27 cellular contexts compared by ENCODE assay signal in genomic region chr20:62880147-62880934, GRCh38.
"Had no signal": no experiment of that assay in that cellular context is flagged by ENCODE, and none has a peak within 500 bp of the region (broad histone marks: within the 10 kb centered on the region; RNA-seq: fewer than 3 reads in every experiment).

No MANE protein-coding gene starts in this region.

- H3K9me3 ChIP-seq: pancreas, psoas muscle, right lobe of liver, sigmoid colon, stomach, thoracic aorta, thyroid gland, tibial nerve, upper lobe of left lung, vagina had no signal

- H3K27me3 ChIP-seq: pancreas, right lobe of liver, sigmoid colon, stomach, thyroid gland, tibial nerve, upper lobe of left lung, vagina had no signal

- H2AFZ ChIP-seq: neural progenitor cell had no signal

- H3K27ac ChIP-seq: neural progenitor cell, pancreas, psoas muscle, right lobe of liver, sigmoid colon, stomach, thoracic aorta, thyroid gland, tibial nerve, upper lobe of left lung, vagina had no signal

- H3K9ac ChIP-seq: neural progenitor cell had no signal

- DNase-seq: natural killer cell; occipital lobe; sigmoid colon; small intestine; stimulated activated CD4-positive, alpha-beta T cell treated with anti-CD3 and anti-CD28 coated beads, Interleukin-15, amount 100 ng/mL, for 24 hours; stimulated activated CD4-positive, alpha-beta T cell treated with anti-CD3 and anti-CD28 coated beads, Interleukin-2, amount 100 ng/mL, for 24 hours; stimulated activated CD4-positive, alpha-beta T cell treated with anti-CD3 and anti-CD28 coated beads, Interleukin-2, amount 100 ng/mL, for 48 hours; stimulated activated CD4-positive, alpha-beta T cell treated with anti-CD3 and anti-CD28 coated beads, Interleukin-4, amount 100 ng/mL, for 24 hours; stimulated activated naive B cell treated with anti-CD40 and anti-IgM and Interleukin-4, amounts not matched to agents 10 μg/mL and 1 μg/mL and 100 μg/mL, for 72 hours; stimulated activated naive CD4-positive, alpha-beta T cell treated with Interleukin-2 at 50 U/mL for 16 hours; stomach; thyroid gland; trophoblast cell had no signal

- H3K27ac Mint-ChIP-seq: natural killer cell; nephron; neural progenitor cell; progenitor cell of endocrine pancreas; stimulated activated effector memory CD8-positive, alpha-beta T cell treated with anti-CD3 and anti-CD28 coated beads, Interleukin-12 subunit alpha, Interleukin-12 subunit beta, amount 100 ng/mL, for 72 hours; stimulated activated naive CD8-positive, alpha-beta T cell treated with anti-CD3 and anti-CD28 coated beads, Interleukin-15, Interleukin-2, amounts not matched to agents 100 ng/mL and 50 ng/mL, for 24 hours had no signal

- H3K4me1 ChIP-seq: pancreas, right lobe of liver had no signal

- H3K27me3 Mint-ChIP-seq: progenitor cell of endocrine pancreas; stimulated activated naive CD8-positive, alpha-beta T cell treated with anti-CD3 and anti-CD28 coated beads, Interleukin-15, Interleukin-2, amounts not matched to agents 100 ng/mL and 50 ng/mL, for 24 hours had no signal

- ATAC-seq: natural killer cell; pancreas; psoas muscle; right cardiac atrium; stimulated activated effector memory CD8-positive, alpha-beta T cell treated with anti-CD3 and anti-CD28 coated beads, Interleukin-12 subunit alpha, Interleukin-12 subunit beta, amount 100 ng/mL, for 72 hours; stimulated activated naive B cell treated with anti-CD40 and anti-IgM and Interleukin-4, amounts not matched to agents 10 μg/mL and 1 μg/mL and 100 μg/mL, for 72 hours had no signal

- H3K4me3 Mint-ChIP-seq: natural killer cell; nephron; neural progenitor cell; stimulated activated effector memory CD8-positive, alpha-beta T cell treated with anti-CD3 and anti-CD28 coated beads, Interleukin-12 subunit alpha, Interleukin-12 subunit beta, amount 100 ng/mL, for 72 hours; stimulated activated naive B cell treated with anti-CD40 and anti-IgM and Interleukin-4, amounts not matched to agents 10 μg/mL and 1 μg/mL and 100 μg/mL, for 72 hours; stimulated activated naive CD8-positive, alpha-beta T cell treated with anti-CD3 and anti-CD28 coated beads, Interleukin-15, Interleukin-2, amounts not matched to agents 100 ng/mL and 50 ng/mL, for 24 hours had no signal

- H3K4me3 ChIP-seq: neural progenitor cell, pancreas, psoas muscle, right lobe of liver, sigmoid colon, stomach, thoracic aorta, thyroid gland, tibial nerve, upper lobe of left lung, vagina had no signal

- H3K9me3 Mint-ChIP-seq: natural killer cell; nephron; neural progenitor cell; stimulated activated effector memory CD8-positive, alpha-beta T cell treated with anti-CD3 and anti-CD28 coated beads, Interleukin-12 subunit alpha, Interleukin-12 subunit beta, amount 100 ng/mL, for 72 hours; stimulated activated naive B cell treated with anti-CD40 and anti-IgM and Interleukin-4, amounts not matched to agents 10 μg/mL and 1 μg/mL and 100 μg/mL, for 72 hours; stimulated activated naive CD8-positive, alpha-beta T cell treated with anti-CD3 and anti-CD28 coated beads, Interleukin-15, Interleukin-2, amounts not matched to agents 100 ng/mL and 50 ng/mL, for 24 hours had no signal

- H3K4me2 ChIP-seq: neural progenitor cell had no signal

- H3K36me3 ChIP-seq: neural progenitor cell had no signal

- H3K36me3 Mint-ChIP-seq: natural killer cell had no signal

- FAIRE-seq: pancreas, small intestine, urothelium cell line had no signal
